In the genomic region with DNA sequence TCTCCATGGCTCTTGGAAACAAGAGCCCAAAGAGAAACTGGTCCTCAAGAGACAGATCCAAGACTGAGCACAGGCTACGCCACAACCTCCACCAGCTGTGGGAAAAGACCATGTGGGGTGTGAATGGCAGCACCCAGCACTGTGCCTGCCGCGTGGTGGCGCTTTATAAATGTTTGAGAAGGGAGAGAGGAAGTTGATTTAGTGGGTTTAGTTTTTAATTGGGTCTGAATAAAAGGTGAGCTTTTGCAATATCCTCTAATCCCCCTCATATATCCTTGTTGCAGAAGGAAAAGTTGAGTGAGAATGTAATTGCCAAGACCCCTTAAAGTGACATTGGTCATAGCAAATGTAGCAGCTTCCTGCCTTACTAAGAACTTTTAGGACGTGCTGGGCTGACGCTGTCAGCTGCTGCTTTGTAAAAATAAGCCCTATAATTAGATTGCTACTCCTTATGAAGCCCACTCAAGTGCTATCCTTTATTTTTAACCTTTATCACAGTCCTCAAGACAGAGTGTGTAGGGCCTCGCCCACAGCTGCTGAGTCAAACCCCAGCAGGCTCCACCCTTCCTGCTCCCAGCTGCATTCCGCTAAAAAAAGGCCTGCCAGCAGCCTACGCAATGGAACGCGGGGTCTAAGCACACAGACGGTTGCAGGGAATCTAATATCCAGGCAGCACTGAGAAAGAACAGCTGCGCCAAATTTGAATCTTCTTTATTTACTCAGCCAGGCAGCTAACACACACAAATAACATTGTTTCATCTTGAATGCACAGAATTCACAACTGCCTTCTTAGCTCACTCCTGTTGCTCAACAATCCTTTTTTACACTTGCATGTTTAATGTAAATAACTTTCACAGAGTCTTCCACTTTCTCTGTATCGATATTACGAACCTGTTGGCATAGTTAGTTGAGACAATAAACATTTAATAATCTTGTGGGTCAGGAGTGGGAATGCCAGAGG, we compare ENCODE assay signal across 1 cellular context.
TF ChIP-seq lines count a peak whose summit lies in the region.

No MANE protein-coding gene starts in this region.

TF ChIP-seq in K562, 482 proteins besides CTCF, POLR2A, EP300 and RAD21 (continued from another document and continues in another):
- TF ChIP-seq, protein P1, sequence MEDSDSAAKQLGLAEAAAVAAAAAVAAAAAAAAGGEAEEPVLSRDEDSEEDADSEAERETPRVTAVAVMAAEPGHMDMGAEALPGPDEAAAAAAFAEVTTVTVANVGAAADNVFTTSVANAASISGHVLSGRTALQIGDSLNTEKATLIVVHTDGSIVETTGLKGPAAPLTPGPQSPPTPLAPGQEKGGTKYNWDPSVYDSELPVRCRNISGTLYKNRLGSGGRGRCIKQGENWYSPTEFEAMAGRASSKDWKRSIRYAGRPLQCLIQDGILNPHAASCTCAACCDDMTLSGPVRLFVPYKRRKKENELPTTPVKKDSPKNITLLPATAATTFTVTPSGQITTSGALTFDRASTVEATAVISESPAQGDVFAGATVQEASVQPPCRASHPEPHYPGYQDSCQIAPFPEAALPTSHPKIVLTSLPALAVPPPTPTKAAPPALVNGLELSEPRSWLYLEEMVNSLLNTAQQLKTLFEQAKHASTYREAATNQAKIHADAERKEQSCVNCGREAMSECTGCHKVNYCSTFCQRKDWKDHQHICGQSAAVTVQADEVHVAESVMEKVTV (CRISPR knock-in tag; IDR thresholded peaks at IDR 0.05): peak; percentile 43; the same call in 1 of the 2 replicates
- TF ChIP-seq HNRNPLL (IDR thresholded peaks at IDR 0.05; ENCODE audit: low read depth, low read length, poor library complexity, severe bottlenecking) (peak; percentile 61), ZNF551 (CRISPR knock-in tag; IDR thresholded peaks at IDR 0.05) (no peak), BRD4 (IDR thresholded peaks at IDR 0.05) (no peak), SMARCC2 (IDR thresholded peaks at IDR 0.05; ENCODE audit: low read depth) (peak; percentile 38), DACH1 (IDR thresholded peaks at IDR 0.05; ENCODE audit: partially characterized antibody) (peak; percentile 65), ZNF184 (CRISPR knock-in tag; IDR thresholded peaks at IDR 0.05) (no peak), KLF13 (tag; IDR thresholded peaks at IDR 0.05; ENCODE audit: borderline replicate concordance, low read depth) (no peak), ZNF780A (CRISPR knock-in tag; IDR thresholded peaks at IDR 0.05) (no peak), NFE2L1 (tag; IDR thresholded peaks at IDR 0.05; ENCODE audit: borderline replicate concordance, low read depth) (no peak), GTF2E2 (tag; IDR thresholded peaks at IDR 0.05) (no peak), PHF8 (IDR thresholded peaks at IDR 0.05; ENCODE audit: borderline replicate concordance, low read length) (peak; percentile 34; the same call in 1 of the 2 replicates), HCFC1 (IDR thresholded peaks at IDR 0.05; ENCODE audit: low read depth, low read length) (peak; percentile 16; the same call in 1 of the 2 replicates), RBM25 (IDR thresholded peaks at IDR 0.05; ENCODE audit: low read depth, low read length, severe bottlenecking) (no peak), THRAP3 (IDR thresholded peaks at IDR 0.05; ENCODE audit: borderline replicate concordance) (0 out of 2 replicates have a peak, but pooled peaks have one; percentile 58), HDAC8 (tag; IDR thresholded peaks at IDR 0.05) (no peak), MECOM (CRISPR knock-in tag; IDR thresholded peaks at IDR 0.05) (no peak), HEY1 (CRISPR knock-in tag; IDR thresholded peaks at IDR 0.05; ENCODE audit: borderline replicate concordance) (no peak), EHMT2 (IDR thresholded peaks at IDR 0.05) (peak; percentile 52; the same call in 1 of the 2 replicates), FOXA1 (IDR thresholded peaks at IDR 0.05; ENCODE audit: borderline replicate concordance) (peak; percentile 48; the same call in 1 of the 2 replicates), MCM7 (IDR thresholded peaks at IDR 0.05) (no peak), ZNF311 (CRISPR knock-in tag; IDR thresholded peaks at IDR 0.05) (no peak), SRF (CRISPR knock-in tag; IDR thresholded peaks at IDR 0.05) (peak in 1 of 2 experiments; percentile 60; a peak in 1 of 4 replicates), TCFL5 (CRISPR knock-in tag; conservative IDR thresholded peaks at IDR 0.05) (0 out of 2 replicates have a peak, but pooled peaks have one; percentile 8), SNRNP70 (optimal IDR thresholded peaks at IDR 0.05; ENCODE audit: low read depth, low read length) (no peak), ZNF12 (CRISPR knock-in tag; IDR thresholded peaks at IDR 0.05) (no peak), ZZZ3 (IDR thresholded peaks at IDR 0.05) (no peak), RNF2 (IDR thresholded peaks at IDR 0.05) (peak; percentile 56), MAFG (tag; conservative IDR thresholded peaks at IDR 0.05) (0 out of 2 replicates have a peak, but pooled peaks have one; percentile 42), ZNF143 (CRISPR knock-in tag; IDR thresholded peaks at IDR 0.05) (no peak), MYBL2 (IDR thresholded peaks at IDR 0.05; ENCODE audit: low read depth) (peak; percentile 44; the same call in 1 of the 2 replicates), MYBL2 (CRISPR knock-in tag; IDR thresholded peaks at IDR 0.05; ENCODE audit: borderline replicate concordance) (no peak), NEUROD1 (IDR thresholded peaks at IDR 0.05; ENCODE audit: borderline replicate concordance, low read depth, low read length, partially characterized antibody) (no peak), SP2 (IDR thresholded peaks at IDR 0.05; ENCODE audit: extremely low read depth, low read depth, low read length, poor library complexity, severe bottlenecking) (no peak), FIP1L1 (IDR thresholded peaks at IDR 0.05; ENCODE audit: low read depth, low read length, poor library complexity, severe bottlenecking) (no peak), GABPB1 (CRISPR knock-in tag; IDR thresholded peaks at IDR 0.05) (no peak), ZNF699 (CRISPR knock-in tag; IDR thresholded peaks at IDR 0.05; ENCODE audit: insufficient replicate concordance) (no peak), STAG1 (CRISPR knock-in tag; IDR thresholded peaks at IDR 0.05; ENCODE audit: borderline replicate concordance) (no peak), ZNF707 (CRISPR knock-in tag; conservative IDR thresholded peaks at IDR 0.05) (no peak), RBM34 (IDR thresholded peaks at IDR 0.05; ENCODE audit: borderline replicate concordance, insufficient read depth, low read length) (no peak), ZNF224 (CRISPR knock-in tag; IDR thresholded peaks at IDR 0.05) (no peak), KLF6 (CRISPR knock-in tag; IDR thresholded peaks at IDR 0.05; ENCODE audit: borderline replicate concordance) (no peak), PCBP1 (IDR thresholded peaks at IDR 0.05; ENCODE audit: low read depth, low read length, poor library complexity, severe bottlenecking) (no peak), MIER1 (IDR thresholded peaks at IDR 0.05; ENCODE audit: low read depth) (no peak), TGIF2 (CRISPR knock-in tag; IDR thresholded peaks at IDR 0.05) (no peak), EZH2 (IDR thresholded peaks at IDR 0.05; ENCODE audit: borderline replicate concordance, low read depth, low read length) (no peak), MEF2D (tag; conservative IDR thresholded peaks at IDR 0.05; ENCODE audit: low read depth) (peak; percentile 82), BCL6 (CRISPR knock-in tag; IDR thresholded peaks at IDR 0.05) (no peak)
- TF ChIP-seq, protein P2, sequence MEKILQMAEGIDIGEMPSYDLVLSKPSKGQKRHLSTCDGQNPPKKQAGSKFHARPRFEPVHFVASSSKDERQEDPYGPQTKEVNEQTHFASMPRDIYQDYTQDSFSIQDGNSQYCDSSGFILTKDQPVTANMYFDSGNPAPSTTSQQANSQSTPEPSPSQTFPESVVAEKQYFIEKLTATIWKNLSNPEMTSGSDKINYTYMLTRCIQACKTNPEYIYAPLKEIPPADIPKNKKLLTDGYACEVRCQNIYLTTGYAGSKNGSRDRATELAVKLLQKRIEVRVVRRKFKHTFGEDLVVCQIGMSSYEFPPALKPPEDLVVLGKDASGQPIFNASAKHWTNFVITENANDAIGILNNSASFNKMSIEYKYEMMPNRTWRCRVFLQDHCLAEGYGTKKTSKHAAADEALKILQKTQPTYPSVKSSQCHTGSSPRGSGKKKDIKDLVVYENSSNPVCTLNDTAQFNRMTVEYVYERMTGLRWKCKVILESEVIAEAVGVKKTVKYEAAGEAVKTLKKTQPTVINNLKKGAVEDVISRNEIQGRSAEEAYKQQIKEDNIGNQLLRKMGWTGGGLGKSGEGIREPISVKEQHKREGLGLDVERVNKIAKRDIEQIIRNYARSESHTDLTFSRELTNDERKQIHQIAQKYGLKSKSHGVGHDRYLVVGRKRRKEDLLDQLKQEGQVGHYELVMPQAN (IDR thresholded peaks at IDR 0.05; ENCODE audit: borderline replicate concordance): peak; percentile 54; the same call in 1 of the 2 replicates
- TF ChIP-seq, protein P3, sequence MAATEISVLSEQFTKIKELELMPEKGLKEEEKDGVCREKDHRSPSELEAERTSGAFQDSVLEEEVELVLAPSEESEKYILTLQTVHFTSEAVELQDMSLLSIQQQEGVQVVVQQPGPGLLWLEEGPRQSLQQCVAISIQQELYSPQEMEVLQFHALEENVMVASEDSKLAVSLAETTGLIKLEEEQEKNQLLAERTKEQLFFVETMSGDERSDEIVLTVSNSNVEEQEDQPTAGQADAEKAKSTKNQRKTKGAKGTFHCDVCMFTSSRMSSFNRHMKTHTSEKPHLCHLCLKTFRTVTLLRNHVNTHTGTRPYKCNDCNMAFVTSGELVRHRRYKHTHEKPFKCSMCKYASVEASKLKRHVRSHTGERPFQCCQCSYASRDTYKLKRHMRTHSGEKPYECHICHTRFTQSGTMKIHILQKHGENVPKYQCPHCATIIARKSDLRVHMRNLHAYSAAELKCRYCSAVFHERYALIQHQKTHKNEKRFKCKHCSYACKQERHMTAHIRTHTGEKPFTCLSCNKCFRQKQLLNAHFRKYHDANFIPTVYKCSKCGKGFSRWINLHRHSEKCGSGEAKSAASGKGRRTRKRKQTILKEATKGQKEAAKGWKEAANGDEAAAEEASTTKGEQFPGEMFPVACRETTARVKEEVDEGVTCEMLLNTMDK (IDR thresholded peaks at IDR 0.05; ENCODE audit: borderline replicate concordance, insufficient read depth, low read depth, low read length, poor library complexity, severe bottlenecking): peak; percentile 83
- TF ChIP-seq, protein P4, sequence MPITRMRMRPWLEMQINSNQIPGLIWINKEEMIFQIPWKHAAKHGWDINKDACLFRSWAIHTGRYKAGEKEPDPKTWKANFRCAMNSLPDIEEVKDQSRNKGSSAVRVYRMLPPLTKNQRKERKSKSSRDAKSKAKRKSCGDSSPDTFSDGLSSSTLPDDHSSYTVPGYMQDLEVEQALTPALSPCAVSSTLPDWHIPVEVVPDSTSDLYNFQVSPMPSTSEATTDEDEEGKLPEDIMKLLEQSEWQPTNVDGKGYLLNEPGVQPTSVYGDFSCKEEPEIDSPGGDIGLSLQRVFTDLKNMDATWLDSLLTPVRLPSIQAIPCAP (CRISPR knock-in tag; IDR thresholded peaks at IDR 0.05; ENCODE audit: borderline replicate concordance): no peak
- TF ChIP-seq, protein P5, sequence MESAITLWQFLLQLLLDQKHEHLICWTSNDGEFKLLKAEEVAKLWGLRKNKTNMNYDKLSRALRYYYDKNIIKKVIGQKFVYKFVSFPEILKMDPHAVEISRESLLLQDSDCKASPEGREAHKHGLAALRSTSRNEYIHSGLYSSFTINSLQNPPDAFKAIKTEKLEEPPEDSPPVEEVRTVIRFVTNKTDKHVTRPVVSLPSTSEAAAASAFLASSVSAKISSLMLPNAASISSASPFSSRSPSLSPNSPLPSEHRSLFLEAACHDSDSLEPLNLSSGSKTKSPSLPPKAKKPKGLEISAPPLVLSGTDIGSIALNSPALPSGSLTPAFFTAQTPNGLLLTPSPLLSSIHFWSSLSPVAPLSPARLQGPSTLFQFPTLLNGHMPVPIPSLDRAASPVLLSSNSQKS (CRISPR knock-in tag; IDR thresholded peaks at IDR 0.05): no peak
- TF ChIP-seq, protein P6, sequence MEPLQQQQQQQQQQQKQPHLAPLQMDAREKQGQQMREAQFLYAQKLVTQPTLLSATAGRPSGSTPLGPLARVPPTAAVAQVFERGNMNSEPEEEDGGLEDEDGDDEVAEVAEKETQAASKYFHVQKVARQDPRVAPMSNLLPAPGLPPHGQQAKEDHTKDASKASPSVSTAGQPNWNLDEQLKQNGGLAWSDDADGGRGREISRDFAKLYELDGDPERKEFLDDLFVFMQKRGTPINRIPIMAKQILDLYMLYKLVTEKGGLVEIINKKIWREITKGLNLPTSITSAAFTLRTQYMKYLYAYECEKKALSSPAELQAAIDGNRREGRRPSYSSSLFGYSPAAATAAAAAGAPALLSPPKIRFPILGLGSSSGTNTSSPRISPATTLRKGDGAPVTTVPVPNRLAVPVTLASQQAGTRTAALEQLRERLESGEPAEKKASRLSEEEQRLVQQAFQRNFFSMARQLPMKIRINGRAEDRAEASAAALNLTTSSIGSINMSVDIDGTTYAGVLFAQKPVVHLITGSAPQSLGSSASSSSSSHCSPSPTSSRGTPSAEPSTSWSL (CRISPR knock-in tag; IDR thresholded peaks at IDR 0.05; ENCODE audit: borderline replicate concordance): no peak
- TF ChIP-seq, protein P7, sequence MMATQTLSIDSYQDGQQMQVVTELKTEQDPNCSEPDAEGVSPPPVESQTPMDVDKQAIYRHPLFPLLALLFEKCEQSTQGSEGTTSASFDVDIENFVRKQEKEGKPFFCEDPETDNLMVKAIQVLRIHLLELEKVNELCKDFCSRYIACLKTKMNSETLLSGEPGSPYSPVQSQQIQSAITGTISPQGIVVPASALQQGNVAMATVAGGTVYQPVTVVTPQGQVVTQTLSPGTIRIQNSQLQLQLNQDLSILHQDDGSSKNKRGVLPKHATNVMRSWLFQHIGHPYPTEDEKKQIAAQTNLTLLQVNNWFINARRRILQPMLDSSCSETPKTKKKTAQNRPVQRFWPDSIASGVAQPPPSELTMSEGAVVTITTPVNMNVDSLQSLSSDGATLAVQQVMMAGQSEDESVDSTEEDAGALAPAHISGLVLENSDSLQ (IDR thresholded peaks at IDR 0.05): peak; percentile 77
- TF ChIP-seq, protein P8, sequence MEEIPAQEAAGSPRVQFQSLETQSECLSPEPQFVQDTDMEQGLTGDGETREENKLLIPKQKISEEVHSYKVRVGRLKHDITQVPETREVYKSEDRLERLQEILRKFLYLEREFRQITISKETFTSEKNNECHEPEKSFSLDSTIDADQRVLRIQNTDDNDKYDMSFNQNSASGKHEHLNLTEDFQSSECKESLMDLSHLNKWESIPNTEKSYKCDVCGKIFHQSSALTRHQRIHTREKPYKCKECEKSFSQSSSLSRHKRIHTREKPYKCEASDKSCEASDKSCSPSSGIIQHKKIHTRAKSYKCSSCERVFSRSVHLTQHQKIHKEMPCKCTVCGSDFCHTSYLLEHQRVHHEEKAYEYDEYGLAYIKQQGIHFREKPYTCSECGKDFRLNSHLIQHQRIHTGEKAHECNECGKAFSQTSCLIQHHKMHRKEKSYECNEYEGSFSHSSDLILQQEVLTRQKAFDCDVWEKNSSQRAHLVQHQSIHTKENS (CRISPR knock-in tag; IDR thresholded peaks at IDR 0.05): no peak
- TF ChIP-seq, protein P9, sequence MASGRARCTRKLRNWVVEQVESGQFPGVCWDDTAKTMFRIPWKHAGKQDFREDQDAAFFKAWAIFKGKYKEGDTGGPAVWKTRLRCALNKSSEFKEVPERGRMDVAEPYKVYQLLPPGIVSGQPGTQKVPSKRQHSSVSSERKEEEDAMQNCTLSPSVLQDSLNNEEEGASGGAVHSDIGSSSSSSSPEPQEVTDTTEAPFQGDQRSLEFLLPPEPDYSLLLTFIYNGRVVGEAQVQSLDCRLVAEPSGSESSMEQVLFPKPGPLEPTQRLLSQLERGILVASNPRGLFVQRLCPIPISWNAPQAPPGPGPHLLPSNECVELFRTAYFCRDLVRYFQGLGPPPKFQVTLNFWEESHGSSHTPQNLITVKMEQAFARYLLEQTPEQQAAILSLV (tag; IDR thresholded peaks at IDR 0.05): no peak
